Comparison of ENCODE assay signal across 20 cellular contexts in genomic region chr15:69906256-69907185, GRCh38.
"Had no signal": no experiment of that assay in that cellular context is flagged by ENCODE, and none has a peak within 500 bp of the region (broad histone marks: within the 10 kb centered on the region; RNA-seq: fewer than 3 reads in every experiment).

No MANE protein-coding gene starts in this region.

- H3K27me3 Mint-ChIP-seq: activated T-helper 17 cell treated with anti-CD3 and anti-CD28 coated beads, Interleukin-2, amount 50 U/mL, for 72 hours; memory B cell had no signal

- H3K4me3 Mint-ChIP-seq: activated B cell treated with CpG ODN at 0.5 μM for 24 hours; activated CD4-positive, alpha-beta T cell treated with anti-CD3 and anti-CD28 coated beads, Interleukin-2, amount 10 ng/mL, durations not matched to agents 7 days and 5 days; activated naive CD4-positive, alpha-beta T cell treated with anti-CD3 and anti-CD28 coated beads, Interleukin-2, amount 10 ng/mL, durations not matched to agents 7 days and 5 days; activated T-helper 17 cell treated with anti-CD3 and anti-CD28 coated beads, Interleukin-2, amount 50 U/mL, for 72 hours; brain; endodermal cell; memory B cell; natural killer cell treated with Interleukin-12 subunit alpha and Interleukin-12 subunit beta and Interleukin-15 and Interleukin-18, amount 100 ng/mL, for 72 hours; T-helper 1 cell treated with Interleukin-12 subunit alpha and Interleukin-12 subunit beta and Interleukin-4 antibody, amounts not matched to agents 30 μg/mL and 1 μg/mL, for 36 hours; type B pancreatic cell had no signal

- DNase-seq: activated B cell treated with CpG ODN at 0.5 μM for 24 hours; activated CD4-positive, alpha-beta T cell treated with anti-CD3 and anti-CD28 coated beads, Interleukin-2, amount 10 ng/mL, durations not matched to agents 7 days and 5 days; activated CD8-positive, alpha-beta memory T cell treated with anti-CD3 and anti-CD28 coated beads for 24 hours; activated naive CD4-positive, alpha-beta T cell treated with anti-CD3 and anti-CD28 coated beads, Interleukin-2, amount 10 ng/mL, durations not matched to agents 7 days and 5 days; activated T-cell treated with anti-CD3 and anti-CD28 coated beads for 4 hours; amniotic stem cell; cerebellar nuclear complex; dermis blood vessel endothelial cell; endodermal cell; erythroblast; left colon; occipital lobe; stimulated activated CD4-positive, alpha-beta T cell treated with anti-CD3 and anti-CD28 coated beads, Interleukin-12 subunit alpha, Interleukin-12 subunit beta, amount 100 ng/mL, for 4 hours; stimulated activated naive CD4-positive, alpha-beta T cell treated with Interleukin-2 at 50 U/mL for 16 hours had no signal

- ATAC-seq: activated T-helper 17 cell treated with anti-CD3 and anti-CD28 coated beads, Interleukin-2, amount 50 U/mL, for 72 hours; left colon; natural killer cell treated with Interleukin-12 subunit alpha and Interleukin-12 subunit beta and Interleukin-15 and Interleukin-18, amount 100 ng/mL, for 72 hours had no signal

- H3K36me3 Mint-ChIP-seq: activated naive CD4-positive, alpha-beta T cell treated with anti-CD3 and anti-CD28 coated beads, Interleukin-2, amount 10 ng/mL, durations not matched to agents 7 days and 5 days; brain; memory B cell; natural killer cell treated with Interleukin-12 subunit alpha and Interleukin-12 subunit beta and Interleukin-15 and Interleukin-18, amount 100 ng/mL, for 72 hours; type B pancreatic cell had no signal

- H3K9me3 Mint-ChIP-seq: activated B cell treated with CpG ODN at 0.5 μM for 24 hours; activated T-helper 17 cell treated with anti-CD3 and anti-CD28 coated beads, Interleukin-2, amount 50 U/mL, for 72 hours; endodermal cell; memory B cell; natural killer cell treated with Interleukin-12 subunit alpha and Interleukin-12 subunit beta and Interleukin-15 and Interleukin-18, amount 100 ng/mL, for 72 hours; T-helper 1 cell treated with Interleukin-12 subunit alpha and Interleukin-12 subunit beta and Interleukin-4 antibody, amounts not matched to agents 30 μg/mL and 1 μg/mL, for 36 hours had no signal

- H3K4me1 Mint-ChIP-seq: activated B cell treated with CpG ODN at 0.5 μM for 24 hours; activated CD4-positive, alpha-beta T cell treated with anti-CD3 and anti-CD28 coated beads, Interleukin-2, amount 10 ng/mL, durations not matched to agents 7 days and 5 days; activated naive CD4-positive, alpha-beta T cell treated with anti-CD3 and anti-CD28 coated beads, Interleukin-2, amount 10 ng/mL, durations not matched to agents 7 days and 5 days; activated T-helper 17 cell treated with anti-CD3 and anti-CD28 coated beads, Interleukin-2, amount 50 U/mL, for 72 hours had no signal

- H3K27ac Mint-ChIP-seq: activated B cell treated with CpG ODN at 0.5 μM for 24 hours; activated CD4-positive, alpha-beta T cell treated with anti-CD3 and anti-CD28 coated beads, Interleukin-2, amount 10 ng/mL, durations not matched to agents 7 days and 5 days; activated naive CD4-positive, alpha-beta T cell treated with anti-CD3 and anti-CD28 coated beads, Interleukin-2, amount 10 ng/mL, durations not matched to agents 7 days and 5 days; activated T-helper 17 cell treated with anti-CD3 and anti-CD28 coated beads, Interleukin-2, amount 50 U/mL, for 72 hours; endodermal cell; memory B cell; natural killer cell treated with Interleukin-12 subunit alpha and Interleukin-12 subunit beta and Interleukin-15 and Interleukin-18, amount 100 ng/mL, for 72 hours; T-helper 1 cell treated with Interleukin-12 subunit alpha and Interleukin-12 subunit beta and Interleukin-4 antibody, amounts not matched to agents 30 μg/mL and 1 μg/mL, for 36 hours; type B pancreatic cell had no signal
